Comparison of ENCODE assay signal across 8 cellular contexts in the genomic region with DNA sequence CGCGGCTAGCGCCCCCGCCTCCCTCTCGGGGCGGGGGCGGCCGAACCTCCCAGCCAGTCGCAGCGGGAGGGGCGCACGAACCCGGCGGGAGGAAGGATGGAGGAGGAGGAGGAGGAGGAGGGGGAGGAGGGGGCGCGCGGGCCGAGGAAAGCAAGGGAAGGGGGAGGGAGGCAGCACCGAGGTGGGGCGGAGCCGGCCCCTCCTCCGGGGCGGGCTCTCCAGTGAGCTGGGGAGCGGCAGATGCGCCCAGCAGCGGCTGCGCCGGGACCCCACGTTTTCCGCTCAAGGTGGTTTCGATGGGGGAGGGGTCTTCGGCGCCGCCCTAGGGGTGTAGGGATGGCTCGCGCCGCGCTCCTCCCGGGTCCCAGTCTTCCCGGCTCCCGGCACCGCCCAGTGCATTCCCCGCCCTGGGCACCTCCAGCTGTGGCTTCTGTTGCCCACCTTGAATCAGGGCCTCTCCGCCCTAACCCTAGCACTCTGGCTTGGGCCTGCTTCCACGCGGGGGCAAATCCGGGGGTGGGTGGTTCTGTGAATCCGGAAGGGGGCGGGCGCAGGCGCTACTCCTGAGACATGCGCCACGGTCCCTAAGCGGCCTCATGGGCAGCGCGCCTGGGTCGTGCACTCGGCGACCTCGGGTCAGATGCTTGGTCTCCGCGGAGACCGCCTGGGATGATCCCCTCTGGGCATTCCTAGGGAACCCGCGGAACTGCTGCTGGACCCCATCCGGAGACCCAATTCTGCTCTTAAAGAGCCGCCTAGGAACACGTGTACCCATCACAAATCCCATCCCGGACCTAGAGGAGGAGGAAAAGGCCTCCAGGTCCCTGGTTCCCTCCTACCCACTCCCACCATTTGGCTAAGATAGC. TPM values are rescaled to one million over a fixed set of nuclear protein-coding genes. Genes with fewer than 3 reads are reported as not detected.
DNase-seq lines count a peak whose midpoint lies in the region; ATAC-seq and TF ChIP-seq lines count a peak whose summit lies in the region.

A gene with protein sequence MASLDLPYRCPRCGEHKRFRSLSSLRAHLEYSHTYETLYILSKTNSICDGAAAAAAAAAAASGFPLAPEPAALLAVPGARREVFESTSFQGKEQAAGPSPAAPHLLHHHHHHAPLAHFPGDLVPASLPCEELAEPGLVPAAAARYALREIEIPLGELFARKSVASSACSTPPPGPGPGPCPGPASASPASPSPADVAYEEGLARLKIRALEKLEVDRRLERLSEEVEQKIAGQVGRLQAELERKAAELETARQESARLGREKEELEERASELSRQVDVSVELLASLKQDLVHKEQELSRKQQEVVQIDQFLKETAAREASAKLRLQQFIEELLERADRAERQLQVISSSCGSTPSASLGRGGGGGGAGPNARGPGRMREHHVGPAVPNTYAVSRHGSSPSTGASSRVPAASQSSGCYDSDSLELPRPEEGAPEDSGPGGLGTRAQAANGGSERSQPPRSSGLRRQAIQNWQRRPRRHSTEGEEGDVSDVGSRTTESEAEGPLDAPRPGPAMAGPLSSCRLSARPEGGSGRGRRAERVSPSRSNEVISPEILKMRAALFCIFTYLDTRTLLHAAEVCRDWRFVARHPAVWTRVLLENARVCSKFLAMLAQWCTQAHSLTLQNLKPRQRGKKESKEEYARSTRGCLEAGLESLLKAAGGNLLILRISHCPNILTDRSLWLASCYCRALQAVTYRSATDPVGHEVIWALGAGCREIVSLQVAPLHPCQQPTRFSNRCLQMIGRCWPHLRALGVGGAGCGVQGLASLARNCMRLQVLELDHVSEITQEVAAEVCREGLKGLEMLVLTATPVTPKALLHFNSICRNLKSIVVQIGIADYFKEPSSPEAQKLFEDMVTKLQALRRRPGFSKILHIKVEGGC (minus strand): TSS at position 183 of the 866 bp plus-strand sequence. CDS start 14,848 bp downstream, outside the sequence.

- intact Hi-C loops in heart left ventricle (cut with DNase I) (no loop called here), sciatic nerve (cut with DNase I) (no loop called here)

- no peaks in the 10 kb centered on the region for H3K36me3 ChIP-seq in heart left ventricle

- TF ChIP-seq CTCF in heart left ventricle (IDR thresholded peaks at IDR 0.05): no peak

- peak within 1 kb of the TSS; percentile 46 to 78 (median 63) for H3K4me3 ChIP-seq in heart left ventricle

- H3K9me3 ChIP-seq in heart left ventricle: no peaks in the 10 kb centered on the region

- no peak for TF ChIP-seq POLR2A in heart left ventricle (IDR thresholded peaks at IDR 0.05)

- ATAC-seq in GM19452 (IDR thresholded peaks at IDR 0.05; ENCODE audit: unreplicated experiment): peak; percentile 70
- ATAC-seq in HG03558 (IDR thresholded peaks at IDR 0.05; ENCODE audit: extremely low read depth, unreplicated experiment): peak; percentile 35
- peak in 3 of 4 donors; percentile 53 to 76 (median 65) for ATAC-seq in heart left ventricle
- ATAC-seq in sciatic nerve: peak; percentile 64

- DNase-seq in D341Med (ENCODE audit: low spot score) (peak; percentile 89), SHP77 treated with DMSO at 0.1 percent for 48 hours (lab: John Stamatoyannopoulos, UW) (peak; percentile 21), activated gamma-delta T cell (lab: John Stamatoyannopoulos, UW) (peak; percentile 45), heart left ventricle (peak in 2 of 5 donors; percentile 44 to 76), sciatic nerve (ENCODE audit: low spot score) (no peak), NCI-H1048 (lab: John Stamatoyannopoulos, UW) (no peak)

- WGBS in heart left ventricle, 4 donors: 1 to 2% (median 2%) methylated on average over 27 to 69 of the region's 69 CpGs

- H3K27me3 ChIP-seq in heart left ventricle: peaks cover 0 to 49% (median 13%) of the 10 kb centered on the region in 9 donors

- peaks cover 0 to 20% (median 8%) of the 10 kb centered on the region in 12 donors for H3K4me1 ChIP-seq in heart left ventricle

- H3K27ac ChIP-seq in heart left ventricle: peak within 1 kb of the TSS in 1 of 12 donors; percentile 73

RNA-seq across cellular contexts. Expression of the gene that starts here (rescaled TPM):
- total RNA-seq in heart left ventricle (1 to 10 TPM in 4 of 9 donors, under 1 TPM in 5; 0.23 to 3.6 (median 0.81) TPM), sciatic nerve (2.1 TPM)
- under 1 TPM; 0.21 to 0.42 TPM for polyA plus RNA-seq in heart left ventricle

Comparison
In these comparisons a context has a peak if more than half of its experiments do, and no peak if none do; other contexts are left out.
1. DNase-seq: peak in D341Med (single experiment), SHP77 treated with DMSO at 0.1 percent for 48 hours (single experiment) and activated gamma-delta T cell (single experiment); none in sciatic nerve (single experiment) and NCI-H1048 (single experiment).
2. Peak in every context shown above with its lines, with median percentiles within 50 percentile points of each other: ATAC-seq.